3 cellular contexts compared by ENCODE assay signal in the genomic region with DNA sequence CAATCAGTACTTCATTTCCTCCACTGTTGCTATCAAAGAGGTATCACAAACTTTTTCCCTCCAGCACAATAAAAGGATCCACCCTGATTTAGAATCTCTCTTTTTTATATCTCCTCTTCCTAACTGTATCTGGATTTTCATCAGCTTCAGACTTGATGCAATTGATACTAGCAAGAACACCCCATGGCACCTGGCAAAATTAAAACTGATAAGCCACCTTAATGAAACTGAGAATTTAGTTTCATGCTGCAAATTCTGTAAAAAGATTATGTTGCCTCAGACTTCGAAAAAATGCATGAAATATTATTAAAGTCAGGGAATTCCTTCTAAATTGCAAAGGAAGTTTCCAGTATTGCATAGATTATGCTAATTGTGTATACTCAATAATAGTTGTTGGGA.
"Had no signal": no experiment of that assay in that cellular context is flagged by ENCODE, and none has a peak within 500 bp of the region (broad histone marks: within the 10 kb centered on the region; RNA-seq: fewer than 3 reads in every experiment).

No MANE protein-coding gene starts in this region.

- ATAC-seq: GM12878 had no signal

- H3K4me3 ChIP-seq: GM12878 had no signal

- DNase-seq: GDM1, GF-D8 had no signal
